In the genomic region with DNA sequence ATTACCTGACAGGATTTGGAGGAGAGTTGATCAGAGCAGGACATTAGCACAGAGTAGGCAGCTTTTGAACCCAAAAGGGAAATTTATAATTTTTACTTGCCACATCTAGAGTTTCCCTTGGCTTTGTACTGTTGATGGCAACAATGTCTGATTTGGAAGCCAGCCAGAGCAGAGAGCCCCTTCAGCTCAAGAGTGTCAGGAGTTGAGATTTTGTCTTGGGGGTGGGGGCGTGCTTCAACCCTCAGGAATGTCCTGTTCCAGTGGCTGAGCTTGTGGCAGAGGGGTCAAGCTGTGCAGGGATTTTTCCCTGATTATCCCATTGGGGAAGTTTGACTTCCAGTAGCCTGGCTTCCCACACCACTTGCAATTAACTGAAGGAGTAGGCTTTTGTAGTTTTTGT, we compare ENCODE assay signal across 5 cellular contexts.
"Had no signal": no experiment of that assay in that cellular context is flagged by ENCODE, and none has a peak within 500 bp of the region (broad histone marks: within the 10 kb centered on the region; RNA-seq: fewer than 3 reads in every experiment).

No MANE protein-coding gene starts in this region.

- H3K4me2 ChIP-seq: GM23338 had no signal

- H3K4me3 Mint-ChIP-seq: GM23338, H9 had no signal

- H3K27ac Mint-ChIP-seq: GM23338, H9 had no signal

- H3K4me1 Mint-ChIP-seq: GM23338, H9 had no signal

- H2AFZ ChIP-seq: GM23338 had no signal

- H3K4me3 ChIP-seq: GM23338, K562 had no signal

- DNase-seq: H9, HCEC 1CT, IMR-90 had no signal
